Comparison of ENCODE assay signal across 18 cellular contexts in genomic region chr4:65508169-65508568, GRCh38.
DNase-seq lines count a peak whose midpoint lies in the region; ATAC-seq and TF ChIP-seq lines count a peak whose summit lies in the region.
"Had no signal": no experiment of that assay in that cellular context is flagged by ENCODE, and none has a peak within 500 bp of the region (broad histone marks: within the 10 kb centered on the region; RNA-seq: fewer than 3 reads in every experiment).

No MANE protein-coding gene starts in this region.

- no peaks in the 10 kb centered on the region for H3K27me3 ChIP-seq in A673 (replicated peaks; ENCODE audit: insufficient read depth, low read depth, low read length, poor library complexity)
- no peaks in the 10 kb centered on the region for H3K27me3 ChIP-seq in adipocyte (replicated peaks; ENCODE audit: control insufficient read depth, insufficient read depth, low read length)
- H3K27me3 ChIP-seq: uterus had no signal

- TF ChIP-seq CTCF in A673 (conservative IDR thresholded peaks at IDR 0.05; ENCODE audit: low read depth, low read length), result no peak
- no peak for TF ChIP-seq CTCF in HEK293 (tag by site-specific recombination; IDR thresholded peaks at IDR 0.05)
- no peak for TF ChIP-seq CTCF in fibroblast of villous mesenchyme (IDR thresholded peaks at IDR 0.05; ENCODE audit: insufficient read depth, low read depth, low read length)

- POLR2A ChIA-PET in A673 (lab: Charles Lee; ENCODE audit: low non-redundant PET), result no interaction called here
- POLR2A ChIA-PET in HEK293 (lab: Yijun Ruan, JAX), result no interaction called here

- intact Hi-C loops in A673 (cut with micrococcal nuclease; ENCODE audit: unreplicated experiment), result no loop called here

- ATAC-seq in GM19324 (IDR thresholded peaks at IDR 0.05; ENCODE audit: low FRiP score, unreplicated experiment), result no peak
- ATAC-seq: stimulated activated effector memory CD8-positive, alpha-beta T cell treated with anti-CD3 and anti-CD28 coated beads, Interleukin-12 subunit alpha, Interleukin-12 subunit beta, amount 100 ng/mL, for 72 hours had no signal

- H3K27ac ChIP-seq in A673 (ENCODE audit: low read depth, low read length, poor library complexity, severe bottlenecking) (no peak overlapping the region), HEK293 (ENCODE audit: extremely low read depth, low read depth, low read length) (no peak overlapping the region)
- H3K27ac ChIP-seq: prostate gland, uterus had no signal

- H3K9me3 ChIP-seq in A673 (ENCODE audit: low read depth, low read length, poor library complexity, severe bottlenecking) (no peaks in the 10 kb centered on the region), HEK293 (ENCODE audit: control insufficient read depth, insufficient read depth, low read depth, low read length) (no peaks in the 10 kb centered on the region), adipocyte (ENCODE audit: control insufficient read depth, low read length) (no peaks in the 10 kb centered on the region)
- H3K9me3 ChIP-seq: prostate gland, uterus had no signal

- no peak overlapping the region for H3K9ac ChIP-seq in adipocyte (ENCODE audit: low read length)

- H3K4me3 ChIP-seq in A673 (ENCODE audit: low read depth, low read length, poor library complexity, severe bottlenecking) (no peak overlapping the region), HEK293 (ENCODE audit: low read depth, low read length) (no peak overlapping the region), adipocyte (ENCODE audit: low read length) (no peak overlapping the region), fibroblast of villous mesenchyme (ENCODE audit: low read depth, low read length) (no peak overlapping the region)
- H3K4me3 ChIP-seq: prostate gland, uterus had no signal

- CTCF ChIA-PET in A673 (lab: Charles Lee), result no interaction called here
- CTCF ChIA-PET in HEK293 (lab: Yijun Ruan, JAX), result interaction anchor here (0.5 kb wide), 1 partner anchor 1530 kb away, joined by 3 read pairs; no protein-coding TSS in a partner anchor

- no TSS peak for BruUV-seq in A673 (replicated peaks; lab: Mats Ljungman, UMichigan)

- peaks cover 4% of the 10 kb centered on the region for H3K4me1 ChIP-seq in A673 (ENCODE audit: insufficient read depth, low read length, poor library complexity, severe bottlenecking)
- H3K4me1 ChIP-seq in HEK293 (ENCODE audit: control insufficient read depth, insufficient read depth, low read length), result no peaks in the 10 kb centered on the region
- H3K4me1 ChIP-seq in adipocyte (ENCODE audit: control insufficient read depth, insufficient read depth, low read length), result no peaks in the 10 kb centered on the region
- H3K4me1 ChIP-seq: prostate gland, uterus had no signal

- H3K36me3 ChIP-seq in A673 (ENCODE audit: insufficient read depth, low read length, poor library complexity, severe bottlenecking), result no peaks in the 10 kb centered on the region
- H3K36me3 ChIP-seq in HEK293 (ENCODE audit: control insufficient read depth in 2 of 2, insufficient read depth in 1 of 2, low read length in 2 of 2), result no peaks in the 10 kb centered on the region
- H3K36me3 ChIP-seq in adipocyte (ENCODE audit: control insufficient read depth, insufficient read depth, low read length, severe bottlenecking), result no peaks in the 10 kb centered on the region
- H3K36me3 ChIP-seq: prostate gland, uterus had no signal

- peak; percentile 45 for DNase-seq in A673 (ENCODE audit: low spot score)
- DNase-seq in adipocyte (ENCODE audit: low read depth), result peak; percentile 59
- peak; percentile 57 for DNase-seq in fibroblast of villous mesenchyme (ENCODE audit: low read depth)
- DNase-seq in central memory CD4-positive, alpha-beta T cell, result no peak
- DNase-seq in NCI-H187 (lab: John Stamatoyannopoulos, UW), result no peak
- DNase-seq in NCI-H82 treated with DMSO at 0.1 percent for 48 hours (lab: John Stamatoyannopoulos, UW; ENCODE audit: unreplicated experiment), result no peak
- DNase-seq: activated CD8-positive, alpha-beta memory T cell treated with anti-CD3 and anti-CD28 coated beads for 24 hours; activated naive CD4-positive, alpha-beta T cell; islet precursor cell; NCI-H1417; NCI-H526; SHP77 treated with DMSO at 0.1 percent for 48 hours; stimulated activated CD4-positive, alpha-beta T cell treated with anti-CD3 and anti-CD28 coated beads, Interleukin-4, amount 100 ng/mL, for 1 hour; uterus had no signal

TF ChIP-seq in HEK293, 187 proteins besides CTCF, POLR2A, EP300 and RAD21:
- TF ChIP-seq ZNF433 (tag by site-specific recombination; IDR thresholded peaks at IDR 0.05; ENCODE audit: low read depth) (no peak), ZNF701 (tag by site-specific recombination; IDR thresholded peaks at IDR 0.05) (no peak), ZNF571 (tag by site-specific recombination; IDR thresholded peaks at IDR 0.05) (no peak), HIC1 (tag by site-specific recombination; IDR thresholded peaks at IDR 0.05) (0 out of 2 replicates have a peak, but pooled peaks have one; percentile 52), ZNF169 (tag by site-specific recombination; IDR thresholded peaks at IDR 0.05) (no peak), ZNF623 (tag by site-specific recombination; IDR thresholded peaks at IDR 0.05) (no peak), WT1 (tag by site-specific recombination; IDR thresholded peaks at IDR 0.05) (peak; percentile 53; the same call in 1 of the 2 replicates), ZNF37A (tag by site-specific recombination; IDR thresholded peaks at IDR 0.05) (no peak), ZNF341 (tag by site-specific recombination; IDR thresholded peaks at IDR 0.05; ENCODE audit: low read depth) (no peak), HOXD13 (CRISPR knock-in tag; IDR thresholded peaks at IDR 0.05; ENCODE audit: borderline replicate concordance) (peak; percentile 78; the same call in 1 of the 2 replicates)

Comparison
In these comparisons a context has a peak if more than half of its experiments do, and no peak if none do; other contexts are left out.
1. DNase-seq: peak in A673 (single experiment), adipocyte (single experiment) and fibroblast of villous mesenchyme (single experiment); none in central memory CD4-positive, alpha-beta T cell (single experiment), NCI-H187 (0 of 2) and NCI-H82 treated with DMSO at 0.1 percent for 48 hours (single experiment).